ENCODE assay signal across 8 cellular contexts in genomic region chr14:102777711-102778615, GRCh38. TPM values are rescaled to one million over a fixed set of nuclear protein-coding genes. Genes with fewer than 3 reads are reported as not detected.
DNase-seq lines count a peak whose midpoint lies in the region; ATAC-seq and TF ChIP-seq lines count a peak whose summit lies in the region.

No MANE protein-coding gene starts in this region.

- H3K9me3 Mint-ChIP-seq in central memory CD8-positive, alpha-beta T cell = no peaks in the 10 kb centered on the region

- CTCF ChIA-PET in RWPE1 (lab: Yijun Ruan, JAX) = interaction anchor here (1.2 kb wide), 1 partner anchor 12 kb away, joined by 5 read pairs; no protein-coding TSS in a partner anchor

- POLR2A ChIA-PET in RWPE1 (lab: Yijun Ruan, JAX; ENCODE audit: low non-redundant PET) = no interaction called here

- intact Hi-C loops in left colon (cut with DNase I, micrococcal nuclease) = no loop called here

- H3K27ac ChIP-seq in RWPE1 = peak overlapping the region; percentile 82

- DNase-seq in NCI-H1105 treated with DMSO at 0.1 percent for 48 hours (lab: John Stamatoyannopoulos, UW) (peak; percentile 26), NCI-H1105 (lab: John Stamatoyannopoulos, UW) (no peak), RWPE1 (ENCODE audit: low spot score) (peak; percentile 41), left colon (peak in 1 of 2 donors; percentile 36)
- peak in 1 of 2 donors; percentile 18 for DNase-seq in central memory CD8-positive, alpha-beta T cell (ENCODE audit: low spot score in 2 of 2)
- peak; percentile 16 to 17 for DNase-seq in stimulated activated CD4-positive, alpha-beta T cell treated with anti-CD3 and anti-CD28 coated beads, Interleukin-4, amount 100 ng/mL, for 4 hours

- H3K27me3 Mint-ChIP-seq in central memory CD8-positive, alpha-beta T cell = no peaks in the 10 kb centered on the region

- peaks cover 27% of the 10 kb centered on the region for H3K36me3 Mint-ChIP-seq in central memory CD8-positive, alpha-beta T cell (ENCODE audit: insufficient read depth)

- H3K27ac Mint-ChIP-seq in central memory CD8-positive, alpha-beta T cell (ENCODE audit: low read depth) = peak overlapping the region; percentile 94

- ATAC-seq in HG02798 (IDR thresholded peaks at IDR 0.05; ENCODE audit: poor library complexity, unreplicated experiment) (peak; percentile 17), left colon (peak; percentile 50), GM21576 (IDR thresholded peaks at IDR 0.05; ENCODE audit: unreplicated experiment) (no peak)
- peak; percentile 29 for ATAC-seq in central memory CD8-positive, alpha-beta T cell (replicated peaks; ENCODE audit: extremely low read depth, poor library complexity, severe bottlenecking)

- peaks cover 46% of the 10 kb centered on the region for H3K4me1 Mint-ChIP-seq in central memory CD8-positive, alpha-beta T cell

- TF ChIP-seq CTCF in RWPE1 (conservative IDR thresholded peaks at IDR 0.05; ENCODE audit: low read depth) = no peak

- H3K4me3 Mint-ChIP-seq in central memory CD8-positive, alpha-beta T cell = peak overlapping the region; percentile 88

RNA-seq across cellular contexts. Expression of gene TRAF3, which starts 0.7 kb away (rescaled TPM):
- 10 to 100 TPM; 22.6 to 31.6 TPM for total RNA-seq in left colon
